Comparison of ENCODE assay signal across 6 cellular contexts in genomic region chr15:87728998-87729397, GRCh38.
"Had no signal": no experiment of that assay in that cellular context is flagged by ENCODE, and none has a peak within 500 bp of the region (broad histone marks: within the 10 kb centered on the region; RNA-seq: fewer than 3 reads in every experiment).

No MANE protein-coding gene starts in this region.

- DNase-seq: IMR-90, KBM-7, KG1 had no signal

- ATAC-seq: HepG2, K562 had no signal

- H3K4me3 ChIP-seq: K562 had no signal

- H3K27ac ChIP-seq: HL-60 had no signal
